In the genomic region with DNA sequence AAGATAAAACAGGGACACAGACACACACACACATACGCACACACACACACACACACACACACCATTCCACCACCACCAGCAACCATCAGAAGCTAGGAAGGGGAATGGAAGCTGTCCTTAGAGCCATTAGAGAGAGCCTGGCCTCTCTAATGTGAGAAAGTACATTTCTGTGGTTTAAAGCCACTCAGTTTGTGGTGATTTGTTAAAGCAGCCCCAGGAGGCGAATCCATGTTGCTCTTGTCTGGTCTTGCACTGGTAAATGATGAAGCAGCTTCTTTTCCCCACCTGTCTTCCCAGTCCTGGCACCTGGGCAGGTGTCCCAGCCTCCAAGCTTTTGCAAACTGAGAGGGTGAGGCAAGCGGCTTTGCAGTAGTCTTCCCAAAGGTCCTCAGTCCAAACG, we compare ENCODE assay signal across 20 cellular contexts.
"Had no signal": no experiment of that assay in that cellular context is flagged by ENCODE, and none has a peak within 500 bp of the region (broad histone marks: within the 10 kb centered on the region; RNA-seq: fewer than 3 reads in every experiment).

No MANE protein-coding gene starts in this region.

- H3K27me3 ChIP-seq: gastrocnemius medialis, neutrophil, stomach, transverse colon had no signal

- ATAC-seq: gastrocnemius medialis; left cardiac atrium; left ventricle myocardium superior; naive thymus-derived CD8-positive, alpha-beta T cell; psoas muscle; sciatic nerve had no signal

- H3K9me3 ChIP-seq: gastrocnemius medialis, neutrophil, stomach, thoracic aorta, transverse colon had no signal

- H3K27ac ChIP-seq: coronary artery, gastrocnemius medialis, neutrophil, psoas muscle, skin epidermis, stomach, thoracic aorta, transverse colon had no signal

- H3K36me3 ChIP-seq: gastrocnemius medialis, neutrophil, stomach, thoracic aorta, transverse colon had no signal

- H3K4me1 ChIP-seq: gastrocnemius medialis, psoas muscle, transverse colon had no signal

- H3K4me3 ChIP-seq: coronary artery, gastrocnemius medialis, lung, psoas muscle, skin epidermis, stomach, thoracic aorta, transverse colon had no signal

- DNase-seq: effector CD4-positive, alpha-beta T cell; endodermal cell; gastrocnemius medialis; glutamatergic neuron; kidney; left cardiac atrium; left ventricle myocardium superior; naive thymus-derived CD8-positive, alpha-beta T cell; psoas muscle; stimulated activated CD4-positive, alpha-beta T cell treated with anti-CD3 and anti-CD28 coated beads, Interleukin-12 subunit alpha, Interleukin-12 subunit beta, amount 100 ng/mL, for 4 hours; stimulated activated naive CD4-positive, alpha-beta T cell; stomach; substantia nigra; transverse colon had no signal
